19 cellular contexts compared by ENCODE assay signal in the genomic region with DNA sequence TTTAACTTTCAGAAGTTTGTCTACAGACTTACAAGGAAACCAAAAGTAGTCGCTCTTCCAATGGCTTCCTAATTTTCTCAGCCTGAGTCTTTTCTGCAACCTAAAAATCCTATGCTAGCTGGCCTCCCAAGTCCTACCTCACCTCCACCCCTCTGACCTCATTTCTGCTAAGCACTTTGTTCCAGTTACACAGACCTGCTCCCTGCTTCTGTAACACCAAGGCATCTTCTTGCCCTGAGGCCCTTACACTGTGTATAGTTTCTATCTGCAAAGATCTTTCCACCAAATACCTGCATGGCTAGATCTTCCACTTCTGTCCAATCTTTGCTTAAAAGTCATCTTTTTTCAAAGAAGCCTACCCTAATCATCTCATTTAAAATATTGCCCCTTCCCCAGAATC. TPM values are rescaled to one million over a fixed set of nuclear protein-coding genes. Genes with fewer than 3 reads are reported as not detected.
DNase-seq lines count a peak whose midpoint lies in the region; ATAC-seq and TF ChIP-seq lines count a peak whose summit lies in the region.
"Had no signal": no experiment of that assay in that cellular context is flagged by ENCODE, and none has a peak within 500 bp of the region (broad histone marks: within the 10 kb centered on the region; RNA-seq: fewer than 3 reads in every experiment).

No MANE protein-coding gene starts in this region.

- peaks cover 26 to 59% (median 39%) of the 10 kb centered on the region in 4 donors for H3K4me1 Mint-ChIP-seq in CD4-positive, alpha-beta memory T cell
- peaks cover 27% of the 10 kb centered on the region for H3K4me1 Mint-ChIP-seq in GM23338
- peaks cover 34% of the 10 kb centered on the region for H3K4me1 Mint-ChIP-seq in neural crest cell

- TF ChIP-seq CTCF in GM23338 (conservative IDR thresholded peaks at IDR 0.05; ENCODE audit: low read depth in 2 of 2) = no peak
- TF ChIP-seq CTCF in epithelial cell of esophagus (IDR thresholded peaks at IDR 0.05; ENCODE audit: insufficient read depth, low read depth, low read length, missing control alignments) = no peak
- no peak for TF ChIP-seq CTCF in neural crest cell (conservative IDR thresholded peaks at IDR 0.05)

- H3K4me3 Mint-ChIP-seq in CD4-positive, alpha-beta memory T cell = peak overlapping the region in 5 of 8 donors; percentile 23 to 73 (median 60)
- H3K4me3 Mint-ChIP-seq in GM23338 (peak overlapping the region; percentile 99; the same call in 2 of the 3 replicates), neural crest cell (peak overlapping the region; percentile 96)
- H3K4me3 Mint-ChIP-seq: memory B cell had no signal

- no peak for DNase-seq in CD4-positive, alpha-beta memory T cell
- DNase-seq in GM23338 (ENCODE audit: low spot score) (no peak), epithelial cell of esophagus (ENCODE audit: low read depth) (peak; percentile 37), neural crest cell (ENCODE audit: low read depth, low spot score) (no peak), anterior cingulate cortex (lab: John Stamatoyannopoulos, UW) (no peak), superior temporal gyrus (ENCODE audit: extremely low spot score) (no peak)
- DNase-seq: activated CD4-positive, alpha-beta memory T cell treated with anti-CD3 and anti-CD28 coated beads, Interleukin-2, amount 10 ng/mL, durations not matched to agents 7 days and 5 days; activated gamma-delta T cell treated with Interleukin-2 at 50 U/mL for 16 hours; GF-D8; NCI-H1048; NCI-H187 treated with DMSO at 0.1 percent for 48 hours; NCI-H82; right cardiac atrium; spleen; stimulated activated CD4-positive, alpha-beta T cell treated with anti-CD3 and anti-CD28 coated beads, Interleukin-2, amount 100 ng/mL, for 48 hours had no signal

- H3K79me2 ChIP-seq in GM23338 (replicated peaks; ENCODE audit: insufficient read depth) = peaks cover 26% of the 10 kb centered on the region

- H3K27me3 Mint-ChIP-seq in CD4-positive, alpha-beta memory T cell = no peaks in the 10 kb centered on the region
- H3K27me3 Mint-ChIP-seq in GM23338 (ENCODE audit: insufficient read depth, low read depth, poor library complexity) (peaks cover 2% of the 10 kb centered on the region), neural crest cell (ENCODE audit: low read depth) (no peaks in the 10 kb centered on the region)
- H3K27me3 Mint-ChIP-seq: memory B cell had no signal

- H4K20me1 ChIP-seq in GM23338 (replicated peaks; ENCODE audit: insufficient read depth) = no peaks in the 10 kb centered on the region

- no peaks in the 10 kb centered on the region for H3K36me3 ChIP-seq in CD4-positive, alpha-beta memory T cell (ENCODE audit: insufficient read depth, low read length)
- no peaks in the 10 kb centered on the region for H3K36me3 ChIP-seq in GM23338 (ENCODE audit: insufficient read depth)
- H3K36me3 ChIP-seq: spleen had no signal

- no peak overlapping the region for H3K4me3 ChIP-seq in CD4-positive, alpha-beta memory T cell (ENCODE audit: low read length in 2 of 2)
- H3K4me3 ChIP-seq in GM23338 (no peak overlapping the region), epithelial cell of esophagus (ENCODE audit: low read length) (no peak overlapping the region)
- H3K4me3 ChIP-seq: spleen had no signal

- ATAC-seq in GM23338 (no peak), HG02870 (IDR thresholded peaks at IDR 0.05; ENCODE audit: unreplicated experiment) (no peak)
- ATAC-seq: right cardiac atrium; stimulated activated effector memory CD8-positive, alpha-beta T cell treated with anti-CD3 and anti-CD28 coated beads, Interleukin-12 subunit alpha, Interleukin-12 subunit beta, amount 100 ng/mL, for 72 hours had no signal

- no peak overlapping the region for H2AFZ ChIP-seq in GM23338
- H2AFZ ChIP-seq: parathyroid adenoma had no signal

- H3F3A ChIP-seq in GM23338 (replicated peaks; ENCODE audit: low read depth) = no peaks in the 10 kb centered on the region

- H3K27me3 ChIP-seq in CD4-positive, alpha-beta memory T cell (ENCODE audit: insufficient read depth, low read length) = no peaks in the 10 kb centered on the region
- no peaks in the 10 kb centered on the region for H3K27me3 ChIP-seq in GM23338 (ENCODE audit: insufficient read depth)
- H3K27me3 ChIP-seq: spleen had no signal

- peaks cover 42% of the 10 kb centered on the region for H3K4me1 ChIP-seq in CD4-positive, alpha-beta memory T cell (ENCODE audit: insufficient read depth, low read length)
- peaks cover 16% of the 10 kb centered on the region for H3K4me1 ChIP-seq in GM23338 (ENCODE audit: insufficient read depth)

- H3K9me2 ChIP-seq in GM23338 (ENCODE audit: insufficient read depth) = no peaks in the 10 kb centered on the region

- CTCF ChIA-PET in CD4-positive, alpha-beta memory T cell (lab: Charles Lee; ENCODE audit: partially characterized antibody) = no interaction called here

- H3K4me2 ChIP-seq in GM23338 = no peak overlapping the region

- H3K9me3 Mint-ChIP-seq in CD4-positive, alpha-beta memory T cell = no peaks in the 10 kb centered on the region
- no peaks in the 10 kb centered on the region for H3K9me3 Mint-ChIP-seq in GM23338
- H3K9me3 Mint-ChIP-seq in neural crest cell = no peaks in the 10 kb centered on the region
- H3K9me3 Mint-ChIP-seq: activated CD4-positive, alpha-beta memory T cell treated with anti-CD3 and anti-CD28 coated beads, Interleukin-2, amount 10 ng/mL, durations not matched to agents 7 days and 5 days; memory B cell; stimulated activated effector memory CD8-positive, alpha-beta T cell treated with anti-CD3 and anti-CD28 coated beads, Interleukin-12 subunit alpha, Interleukin-12 subunit beta, amount 100 ng/mL, for 72 hours had no signal

- H3K27ac Mint-ChIP-seq in CD4-positive, alpha-beta memory T cell = peak overlapping the region in 3 of 7 donors; percentile 36 to 98 (median 87)
- H3K27ac Mint-ChIP-seq in GM23338 (no peak overlapping the region), neural crest cell (ENCODE audit: unreplicated experiment) (peak overlapping the region; percentile 3)
- H3K27ac Mint-ChIP-seq: activated CD4-positive, alpha-beta memory T cell treated with anti-CD3 and anti-CD28 coated beads, Interleukin-2, amount 10 ng/mL, durations not matched to agents 7 days and 5 days; memory B cell; stimulated activated effector memory CD8-positive, alpha-beta T cell treated with anti-CD3 and anti-CD28 coated beads, Interleukin-12 subunit alpha, Interleukin-12 subunit beta, amount 100 ng/mL, for 72 hours had no signal

- intact Hi-C loops in CD4-positive, alpha-beta memory T cell (cut with micrococcal nuclease) = loop anchor here (5.0 to 10.0 kb wide), 2 partner anchors 707 to 1295 kb away; partner anchors contain the start of genes ANKMY2 and BZW2

- POLR2A ChIA-PET in CD4-positive, alpha-beta memory T cell (lab: Charles Lee; ENCODE audit: partially characterized antibody) = no interaction called here

- peaks cover 4 to 16% of the 10 kb centered on the region in 2 donors for H3K36me3 Mint-ChIP-seq in CD4-positive, alpha-beta memory T cell
- H3K36me3 Mint-ChIP-seq in GM23338 (ENCODE audit: low read depth) (peaks cover 4% of the 10 kb centered on the region; the same call in 1 of the 3 replicates), neural crest cell (ENCODE audit: low read depth) (no peaks in the 10 kb centered on the region)
- H3K36me3 Mint-ChIP-seq: stimulated activated effector memory CD8-positive, alpha-beta T cell treated with anti-CD3 and anti-CD28 coated beads, Interleukin-12 subunit alpha, Interleukin-12 subunit beta, amount 100 ng/mL, for 72 hours had no signal

- H3K9me3 ChIP-seq in CD4-positive, alpha-beta memory T cell (ENCODE audit: control insufficient read depth in 1 of 2, low read length in 2 of 2) = no peaks in the 10 kb centered on the region
- H3K9me3 ChIP-seq: spleen had no signal

- H3K27ac ChIP-seq in CD4-positive, alpha-beta memory T cell (ENCODE audit: low read depth, low read length) = no peak overlapping the region
- no peak overlapping the region for H3K27ac ChIP-seq in GM23338 (ENCODE audit: low read depth)
- H3K27ac ChIP-seq: parathyroid adenoma, spleen had no signal

TF ChIP-seq in GM23338, 12 proteins besides CTCF, POLR2A, EP300 and RAD21 (continues in another document):
- TF ChIP-seq NANOG (IDR thresholded peaks at IDR 0.05; ENCODE audit: borderline replicate concordance) (no peak), STAT1 (IDR thresholded peaks at IDR 0.05; ENCODE audit: unreplicated experiment) (no peak), JUNB (IDR thresholded peaks at IDR 0.05; ENCODE audit: unreplicated experiment) (no peak), EZH2phosphoT487 (IDR thresholded peaks at IDR 0.05; ENCODE audit: unreplicated experiment) (no peak), ZNF114 (CRISPR knock-in tag; IDR thresholded peaks at IDR 0.05) (no peak), ZNF331 (CRISPR knock-in tag; IDR thresholded peaks at IDR 0.05; ENCODE audit: low read depth) (no peak), POLR2AphosphoS5 (IDR thresholded peaks at IDR 0.05; ENCODE audit: low read depth) (no peak), ETS1 (IDR thresholded peaks at IDR 0.05) (no peak)

RNA-seq across cellular contexts. Expression of gene SNX13, which starts 1.9 kb away (rescaled TPM):
- 10 to 100 TPM; 34.6 to 36.0 TPM for total RNA-seq in CD4-positive, alpha-beta memory T cell
- 10 to 100 TPM; 10.1 to 13.8 TPM for polyA plus RNA-seq in CD4-positive, alpha-beta memory T cell
- total RNA-seq in GM23338 (2014; rRNA removed; shearing (Covaris generic)) = 26.4 and 42.7 TPM in 2 replicates
- 6.9 and 7.5 TPM in 2 replicates for polyA plus RNA-seq in GM23338 (2016; fragmentation: Nextera tagmentation; extraction: Ambion mirVana)
- 35.4 and 35.6 TPM in 2 replicates for total RNA-seq in neural crest cell
